In the genomic region with DNA sequence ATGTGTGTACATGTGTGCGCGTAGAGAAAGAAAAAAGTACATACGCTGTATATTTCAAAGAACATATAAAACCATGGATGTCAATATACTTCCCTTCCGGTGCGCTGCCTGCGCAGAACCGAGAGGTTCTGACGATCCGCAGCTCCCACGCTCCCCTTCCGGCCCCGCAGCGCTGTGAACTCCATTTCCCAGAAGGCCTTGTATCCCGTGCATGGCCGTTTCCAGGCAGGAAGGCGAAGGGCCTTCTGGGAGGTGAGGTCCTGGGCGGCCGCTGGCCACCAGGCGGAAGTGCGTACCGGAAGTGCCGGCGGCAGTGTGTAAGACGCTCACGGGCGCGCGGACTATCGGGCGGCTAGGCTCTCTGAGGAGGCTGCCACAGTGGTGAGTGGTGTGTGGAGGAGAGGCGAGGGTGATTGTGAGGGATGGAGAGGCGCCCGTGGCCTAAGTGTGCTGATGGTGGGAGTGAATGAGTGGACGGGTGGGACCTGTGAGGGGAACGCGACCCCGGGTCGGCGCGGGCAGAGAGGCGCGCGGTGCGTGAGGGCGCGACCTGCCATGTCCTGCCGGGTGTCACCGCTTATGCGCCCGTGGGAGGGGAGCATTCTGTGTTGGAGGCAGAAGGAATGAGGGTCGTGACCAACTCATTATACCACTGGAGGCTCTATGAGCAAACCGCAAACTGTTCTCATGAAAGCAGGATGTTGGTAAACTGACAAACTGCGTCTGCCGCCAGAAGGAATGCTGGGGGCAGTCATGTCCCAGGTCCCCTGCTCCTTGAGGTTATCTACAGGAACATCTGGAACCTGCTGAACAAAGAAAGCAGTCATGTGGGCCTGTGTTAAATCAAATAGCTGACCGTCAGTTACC, we compare ENCODE assay signal across 8 cellular contexts. TPM values are rescaled to one million over a fixed set of nuclear protein-coding genes. Genes with fewer than 3 reads are reported as not detected.
DNase-seq lines count a peak whose midpoint lies in the region; ATAC-seq and TF ChIP-seq lines count a peak whose summit lies in the region.

A gene with protein sequence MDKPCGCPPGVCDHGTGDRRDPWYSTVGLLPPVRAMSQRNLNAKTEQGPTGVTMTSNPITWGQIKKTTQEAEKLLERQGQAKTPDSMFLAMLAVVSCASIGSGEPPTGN (plus strand): TSS at position 313 of the 867 bp plus-strand sequence. CDS start 6,792 bp downstream, outside the sequence.

- peak within 1 kb of the TSS; percentile 100 for H3K4me3 Mint-ChIP-seq in WTC11

- ATAC-seq in GM18909 (IDR thresholded peaks at IDR 0.05; ENCODE audit: poor library complexity, unreplicated experiment) (peak; percentile 97), HG03175 (IDR thresholded peaks at IDR 0.05; ENCODE audit: unreplicated experiment) (peak; percentile 94), WTC11 (peak; percentile 99)

- H3K27ac Mint-ChIP-seq in WTC11: peak within 1 kb of the TSS; percentile 96

- no peaks in the 10 kb centered on the region for H3K27me3 Mint-ChIP-seq in WTC11 (ENCODE audit: low read depth)

- peaks cover 20% of the 10 kb centered on the region for H3K4me1 Mint-ChIP-seq in WTC11

- TF ChIP-seq CTCF in AG04450 (IDR thresholded peaks at IDR 0.05; ENCODE audit: low read depth, low read length): 0 out of 2 replicates have a peak, but pooled peaks have one; percentile 19
- no peak for TF ChIP-seq CTCF in WTC11 (IDR thresholded peaks at IDR 0.05)
- no peak for TF ChIP-seq CTCF in cardiac fibroblast (IDR thresholded peaks at IDR 0.05; ENCODE audit: low read depth, low read length)

- CTCF ChIA-PET in AG04450 (lab: Charles Lee): no interaction called here
- CTCF ChIA-PET in WTC11 (lab: Charles Lee): interaction anchor here (0.5 to 0.9 kb wide), 4 partner anchors 34 to 294 kb away, joined by 4 to 8 read pairs (median 5); no protein-coding TSS in a partner anchor

- peak; percentile 94 for DNase-seq in AG04450 (ENCODE audit: low read depth, low spot score)
- DNase-seq in NCI-H226: peak; percentile 100
- DNase-seq in WTC11 (ENCODE audit: low spot score): peak; percentile 94
- peak; percentile 98 to 99 for DNase-seq in cardiac fibroblast (ENCODE audit: low read depth in 2 of 2)
- peak; percentile 97 for DNase-seq in inferior parietal cortex (ENCODE audit: extremely low spot score)
- DNase-seq in stimulated activated CD4-positive, alpha-beta T cell treated with anti-CD3 and anti-CD28 coated beads, Interleukin-12 subunit alpha, Interleukin-12 subunit beta, amount 100 ng/mL, for 24 hours (ENCODE audit: low read depth in 2 of 2): peak; percentile 89 to 90

- H3K27me3 ChIP-seq in AG04450 (ENCODE audit: control insufficient read depth, insufficient read depth, low read length): no peaks in the 10 kb centered on the region

- peaks cover 5% of the 10 kb centered on the region for H3K9me3 ChIP-seq in AG04450 (ENCODE audit: control insufficient read depth, insufficient read depth, low read length)

- peaks cover 40% of the 10 kb centered on the region for H3K36me3 Mint-ChIP-seq in WTC11

- peak within 1 kb of the TSS; percentile 77 for H3K27ac ChIP-seq in AG04450 (ENCODE audit: low read depth, low read length)

- peak within 1 kb of the TSS; percentile 93 for H3K4me3 ChIP-seq in AG04450 (ENCODE audit: low read depth, low read length)
- peak within 1 kb of the TSS; percentile 91 to 98 for H3K4me3 ChIP-seq in cardiac fibroblast (replicated peaks in 1 of 2; ENCODE audit: low read depth in 2 of 2, low read length in 2 of 2)

- no peaks in the 10 kb centered on the region for H3K9me3 Mint-ChIP-seq in WTC11

- POLR2A ChIA-PET in AG04450 (lab: Yijun Ruan, JAX) (interaction anchor here (0.7 to 1.0 kb wide), 5 partner anchors 21 to 213 kb away, joined by 3 to 4 read pairs (median 3); a partner anchor contains a TSS), WTC11 (lab: Charles Lee) (interaction anchor here (1.0 kb wide), 1 partner anchor 27 kb away, joined by 3 read pairs; a partner anchor contains a TSS)

TF ChIP-seq in WTC11, 78 proteins besides CTCF, POLR2A, EP300 and RAD21 (continues in another document):
- TF ChIP-seq, protein P1, sequence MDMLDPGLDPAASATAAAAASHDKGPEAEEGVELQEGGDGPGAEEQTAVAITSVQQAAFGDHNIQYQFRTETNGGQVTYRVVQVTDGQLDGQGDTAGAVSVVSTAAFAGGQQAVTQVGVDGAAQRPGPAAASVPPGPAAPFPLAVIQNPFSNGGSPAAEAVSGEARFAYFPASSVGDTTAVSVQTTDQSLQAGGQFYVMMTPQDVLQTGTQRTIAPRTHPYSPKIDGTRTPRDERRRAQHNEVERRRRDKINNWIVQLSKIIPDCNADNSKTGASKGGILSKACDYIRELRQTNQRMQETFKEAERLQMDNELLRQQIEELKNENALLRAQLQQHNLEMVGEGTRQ (CRISPR knock-in tag; IDR thresholded peaks at IDR 0.05): peak; percentile 71
- TF ChIP-seq GTF2I (CRISPR knock-in tag; conservative IDR thresholded peaks at IDR 0.05) (no peak), JUN (CRISPR knock-in tag; IDR thresholded peaks at IDR 0.05) (0 out of 2 replicates have a peak, but pooled peaks have one; percentile 26), ZNF138 (CRISPR knock-in tag; conservative IDR thresholded peaks at IDR 0.05) (no peak), ZNF232 (CRISPR knock-in tag; IDR thresholded peaks at IDR 0.05) (peak; percentile 75; the same call in 1 of the 2 replicates), TEAD1 (CRISPR knock-in tag; IDR thresholded peaks at IDR 0.05) (peak; percentile 86), NFATC4 (CRISPR knock-in tag; IDR thresholded peaks at IDR 0.05) (0 out of 2 replicates have a peak, but pooled peaks have one; percentile 61), MXD4 (CRISPR knock-in tag; IDR thresholded peaks at IDR 0.05; ENCODE audit: borderline replicate concordance) (no peak), FOXK1 (CRISPR knock-in tag; IDR thresholded peaks at IDR 0.05) (peak; percentile 83), NFYB (CRISPR knock-in tag; conservative IDR thresholded peaks at IDR 0.05; ENCODE audit: low read depth) (peak; percentile 38), NR3C1 (CRISPR knock-in tag; conservative IDR thresholded peaks at IDR 0.05; ENCODE audit: low read depth) (no peak), ZNF121 (CRISPR knock-in tag; IDR thresholded peaks at IDR 0.05) (0 out of 2 replicates have a peak, but pooled peaks have one; percentile 21), SMAD3 (CRISPR knock-in tag; IDR thresholded peaks at IDR 0.05; ENCODE audit: borderline replicate concordance) (peak; percentile 50; the same call in 1 of the 2 replicates)
- TF ChIP-seq, protein P2, sequence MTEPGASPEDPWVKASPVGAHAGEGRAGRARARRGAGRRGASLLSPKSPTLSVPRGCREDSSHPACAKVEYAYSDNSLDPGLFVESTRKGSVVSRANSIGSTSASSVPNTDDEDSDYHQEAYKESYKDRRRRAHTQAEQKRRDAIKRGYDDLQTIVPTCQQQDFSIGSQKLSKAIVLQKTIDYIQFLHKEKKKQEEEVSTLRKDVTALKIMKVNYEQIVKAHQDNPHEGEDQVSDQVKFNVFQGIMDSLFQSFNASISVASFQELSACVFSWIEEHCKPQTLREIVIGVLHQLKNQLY (CRISPR knock-in tag; IDR thresholded peaks at IDR 0.05): no peak
- TF ChIP-seq, protein P3, sequence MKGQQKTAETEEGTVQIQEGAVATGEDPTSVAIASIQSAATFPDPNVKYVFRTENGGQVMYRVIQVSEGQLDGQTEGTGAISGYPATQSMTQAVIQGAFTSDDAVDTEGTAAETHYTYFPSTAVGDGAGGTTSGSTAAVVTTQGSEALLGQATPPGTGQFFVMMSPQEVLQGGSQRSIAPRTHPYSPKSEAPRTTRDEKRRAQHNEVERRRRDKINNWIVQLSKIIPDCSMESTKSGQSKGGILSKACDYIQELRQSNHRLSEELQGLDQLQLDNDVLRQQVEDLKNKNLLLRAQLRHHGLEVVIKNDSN (CRISPR knock-in tag; IDR thresholded peaks at IDR 0.05): peak; percentile 66
- TF ChIP-seq, protein P4, sequence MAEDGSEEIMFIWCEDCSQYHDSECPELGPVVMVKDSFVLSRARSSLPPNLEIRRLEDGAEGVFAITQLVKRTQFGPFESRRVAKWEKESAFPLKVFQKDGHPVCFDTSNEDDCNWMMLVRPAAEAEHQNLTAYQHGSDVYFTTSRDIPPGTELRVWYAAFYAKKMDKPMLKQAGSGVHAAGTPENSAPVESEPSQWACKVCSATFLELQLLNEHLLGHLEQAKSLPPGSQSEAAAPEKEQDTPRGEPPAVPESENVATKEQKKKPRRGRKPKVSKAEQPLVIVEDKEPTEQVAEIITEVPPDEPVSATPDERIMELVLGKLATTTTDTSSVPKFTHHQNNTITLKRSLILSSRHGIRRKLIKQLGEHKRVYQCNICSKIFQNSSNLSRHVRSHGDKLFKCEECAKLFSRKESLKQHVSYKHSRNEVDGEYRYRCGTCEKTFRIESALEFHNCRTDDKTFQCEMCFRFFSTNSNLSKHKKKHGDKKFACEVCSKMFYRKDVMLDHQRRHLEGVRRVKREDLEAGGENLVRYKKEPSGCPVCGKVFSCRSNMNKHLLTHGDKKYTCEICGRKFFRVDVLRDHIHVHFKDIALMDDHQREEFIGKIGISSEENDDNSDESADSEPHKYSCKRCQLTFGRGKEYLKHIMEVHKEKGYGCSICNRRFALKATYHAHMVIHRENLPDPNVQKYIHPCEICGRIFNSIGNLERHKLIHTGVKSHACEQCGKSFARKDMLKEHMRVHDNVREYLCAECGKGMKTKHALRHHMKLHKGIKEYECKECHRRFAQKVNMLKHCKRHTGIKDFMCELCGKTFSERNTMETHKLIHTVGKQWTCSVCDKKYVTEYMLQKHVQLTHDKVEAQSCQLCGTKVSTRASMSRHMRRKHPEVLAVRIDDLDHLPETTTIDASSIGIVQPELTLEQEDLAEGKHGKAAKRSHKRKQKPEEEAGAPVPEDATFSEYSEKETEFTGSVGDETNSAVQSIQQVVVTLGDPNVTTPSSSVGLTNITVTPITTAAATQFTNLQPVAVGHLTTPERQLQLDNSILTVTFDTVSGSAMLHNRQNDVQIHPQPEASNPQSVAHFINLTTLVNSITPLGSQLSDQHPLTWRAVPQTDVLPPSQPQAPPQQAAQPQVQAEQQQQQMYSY (CRISPR knock-in tag; IDR thresholded peaks at IDR 0.05): no peak

RNA-seq across cellular contexts. Expression of the gene that starts here (rescaled TPM):
- polyA plus RNA-seq in AG04450 (2011; rRNA removed): 41.9 and 44.5 TPM in 2 replicates
- 21.7 and 24.7 TPM in 2 replicates for polyA minus RNA-seq in AG04450 (2011; rRNA and poly(A)+ RNA removed)
- 23.1 to 26.0 TPM (median 24.0 TPM) in 3 replicates for total RNA-seq in WTC11 (2021)

Comparison
In these comparisons a context has a peak if more than half of its experiments do, and no peak if none do; other contexts are left out.
1. Peak in every context shown above with its lines: DNase-seq, ATAC-seq, H3K4me3 ChIP-seq and H3K27ac ChIP-seq.